In genomic region chr2:144011553-144011952, GRCh38 we compare ENCODE assay signal across 16 cellular contexts.
"Had no signal": no experiment of that assay in that cellular context is flagged by ENCODE, and none has a peak within 500 bp of the region (broad histone marks: within the 10 kb centered on the region; RNA-seq: fewer than 3 reads in every experiment).

No MANE protein-coding gene starts in this region.

- H3K9me3 ChIP-seq: esophagus squamous epithelium, left ventricle myocardium inferior, right atrium auricular region, thyroid gland had no signal

- H3K4me3 ChIP-seq: esophagus squamous epithelium, left ventricle myocardium inferior, right atrium auricular region, thyroid gland had no signal

- ATAC-seq: natural killer cell; stimulated activated memory B cell treated with anti-CD40 and anti-IgM and Interleukin-4, amounts not matched to agents 10 μg/mL and 1 μg/mL and 100 μg/mL, for 72 hours had no signal

- FAIRE-seq: urothelium cell line had no signal

- H3K4me3 Mint-ChIP-seq: activated naive CD4-positive, alpha-beta T cell treated with anti-CD3 and anti-CD28 coated beads, Interleukin-2, amount 10 ng/mL, durations not matched to agents 7 days and 5 days; natural killer cell; stimulated activated memory B cell treated with anti-CD40 and anti-IgM and Interleukin-4, amounts not matched to agents 10 μg/mL and 1 μg/mL and 100 μg/mL, for 72 hours had no signal

- H3K27me3 Mint-ChIP-seq: activated naive CD4-positive, alpha-beta T cell treated with anti-CD3 and anti-CD28 coated beads, Interleukin-2, amount 10 ng/mL, durations not matched to agents 7 days and 5 days; stimulated activated memory B cell treated with anti-CD40 and anti-IgM and Interleukin-4, amounts not matched to agents 10 μg/mL and 1 μg/mL and 100 μg/mL, for 72 hours had no signal

- H3K9me3 Mint-ChIP-seq: activated naive CD4-positive, alpha-beta T cell treated with anti-CD3 and anti-CD28 coated beads, Interleukin-2, amount 10 ng/mL, durations not matched to agents 7 days and 5 days; natural killer cell had no signal

- H3K4me1 ChIP-seq: left ventricle myocardium inferior, right atrium auricular region, thyroid gland had no signal

- H3K4me1 Mint-ChIP-seq: activated naive CD4-positive, alpha-beta T cell treated with anti-CD3 and anti-CD28 coated beads, Interleukin-2, amount 10 ng/mL, durations not matched to agents 7 days and 5 days had no signal

- H3K27me3 ChIP-seq: esophagus squamous epithelium, right atrium auricular region, thyroid gland had no signal

- DNase-seq: activated CD4-positive, alpha-beta T cell treated with anti-CD3 and anti-CD28 coated beads for 1 hour; activated CD4-positive, alpha-beta T cell treated with anti-CD3 and anti-CD28 coated beads, Interleukin-2, amount 50 U/mL, for 48 hours; activated naive CD4-positive, alpha-beta T cell treated with anti-CD3 and anti-CD28 coated beads, Interleukin-2, amount 10 ng/mL, durations not matched to agents 7 days and 5 days; esophagus squamous epithelium; hippocampal formation; left ventricle myocardium inferior; mesenchymal stem cell; natural killer cell; posterior cingulate gyrus; stimulated activated CD4-positive, alpha-beta T cell treated with anti-CD3 and anti-CD28 coated beads, Interleukin-2, amount 100 ng/mL, for 48 hours; T1000; thyroid gland had no signal

- H3K27ac Mint-ChIP-seq: activated naive CD4-positive, alpha-beta T cell treated with anti-CD3 and anti-CD28 coated beads, Interleukin-2, amount 10 ng/mL, durations not matched to agents 7 days and 5 days; natural killer cell; stimulated activated memory B cell treated with anti-CD40 and anti-IgM and Interleukin-4, amounts not matched to agents 10 μg/mL and 1 μg/mL and 100 μg/mL, for 72 hours had no signal

- H3K27ac ChIP-seq: esophagus squamous epithelium, left ventricle myocardium inferior, right atrium auricular region, thyroid gland, VCaP had no signal

- H3K36me3 ChIP-seq: esophagus squamous epithelium, left ventricle myocardium inferior, right atrium auricular region, thyroid gland had no signal

- H3K36me3 Mint-ChIP-seq: activated naive CD4-positive, alpha-beta T cell treated with anti-CD3 and anti-CD28 coated beads, Interleukin-2, amount 10 ng/mL, durations not matched to agents 7 days and 5 days; natural killer cell had no signal
